ENCODE assay signal across 8 cellular contexts in genomic region chr11:34302046-34302921, GRCh38.
DNase-seq lines count a peak whose midpoint lies in the region; ATAC-seq and TF ChIP-seq lines count a peak whose summit lies in the region.

No MANE protein-coding gene starts in this region.

- peak overlapping the region; percentile 37 for H3K27ac ChIP-seq in brain microvascular endothelial cell

- H3K4me3 ChIP-seq in brain microvascular endothelial cell (ENCODE audit: low read depth, low read length): no peak overlapping the region

- H3K27me3 ChIP-seq in brain microvascular endothelial cell (replicated peaks): no peaks in the 10 kb centered on the region

- in situ Hi-C loops in brain microvascular endothelial cell (cut with HindIII; ENCODE audit: low pct_ligation_motif_present, low sequenced_read_pairs): no loop called here

- DNase-seq in AG08396 (ENCODE audit: low spot score): peak; percentile 80
- DNase-seq in brain microvascular endothelial cell: peak; percentile 86
- DNase-seq in T-helper 1 cell: no peak
- no peak for DNase-seq in activated CD4-positive, alpha-beta T cell treated with anti-CD3 and anti-CD28 coated beads, Interleukin-2, amount 50 U/mL, for 4 hours
- no peak for DNase-seq in germinal center (ENCODE audit: low spot score)

- H3K36me3 ChIP-seq in brain microvascular endothelial cell (replicated peaks): no peaks in the 10 kb centered on the region

- TF ChIP-seq CTCF in brain microvascular endothelial cell (IDR thresholded peaks at IDR 0.05; ENCODE audit: low read depth, low read length, missing control alignments): no peak

- ATAC-seq in GM19467 (IDR thresholded peaks at IDR 0.05; ENCODE audit: unreplicated experiment) (peak; percentile 65), HG03558 (IDR thresholded peaks at IDR 0.05; ENCODE audit: extremely low read depth, unreplicated experiment) (peak; percentile 53), HG03135 (IDR thresholded peaks at IDR 0.05; ENCODE audit: unreplicated experiment) (no peak)

Comparison
In these comparisons a context has a peak if more than half of its experiments do, and no peak if none do; other contexts are left out.
1. DNase-seq: peak in AG08396 (single experiment) and brain microvascular endothelial cell (single experiment); none in T-helper 1 cell (0 of 5), activated CD4-positive, alpha-beta T cell treated with anti-CD3 and anti-CD28 coated beads, Interleukin-2, amount 50 U/mL, for 4 hours (0 of 2) and germinal center (single experiment).